In the genomic region with DNA sequence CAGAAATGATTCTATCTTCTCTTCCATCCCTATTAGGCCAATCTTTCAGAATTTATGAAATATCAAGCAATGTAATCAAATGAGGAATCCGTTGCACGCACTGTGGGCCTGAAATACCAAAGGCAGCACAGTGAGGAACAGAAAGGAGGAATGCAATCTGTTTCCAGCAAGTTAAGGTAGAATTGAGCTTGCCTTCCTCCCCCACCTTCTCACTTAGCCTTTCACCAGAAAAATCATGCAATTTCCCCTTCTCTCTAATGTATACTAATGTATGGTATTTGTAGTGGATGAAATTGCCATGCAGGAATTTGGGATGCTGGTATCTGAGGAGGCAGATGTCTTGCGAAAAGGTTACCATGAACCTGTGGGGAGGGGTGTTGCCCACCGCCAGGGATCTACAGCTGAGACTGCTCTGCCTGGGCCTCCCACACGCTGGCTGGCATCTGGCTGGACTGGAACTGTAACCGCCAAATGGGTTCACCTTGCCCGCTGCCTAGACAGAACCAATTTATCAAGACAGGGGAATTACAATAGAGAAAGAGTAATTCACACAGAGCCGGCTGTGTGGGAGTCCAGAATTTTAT, we compare ENCODE assay signal across 21 cellular contexts.
DNase-seq lines count a peak whose midpoint lies in the region; TF ChIP-seq lines count a peak whose summit lies in the region.
"Had no signal": no experiment of that assay in that cellular context is flagged by ENCODE, and none has a peak within 500 bp of the region (broad histone marks: within the 10 kb centered on the region; RNA-seq: fewer than 3 reads in every experiment).

No MANE protein-coding gene starts in this region.

- no peak overlapping the region for H3K23ac ChIP-seq in mesenchymal stem cell (ENCODE audit: low read length in 2 of 2)

- H3K79me1 ChIP-seq in mesenchymal stem cell (replicated peaks; ENCODE audit: low read length, poor library complexity, severe bottlenecking): no peaks in the 10 kb centered on the region

- H3K27me3 ChIP-seq in BLaER1 (no peaks in the 10 kb centered on the region), HL-60 (ENCODE audit: insufficient read depth, poor library complexity, severe bottlenecking) (no peaks in the 10 kb centered on the region), OCI-LY3 (ENCODE audit: low read depth, low read length) (no peaks in the 10 kb centered on the region), mesenchymal stem cell (ENCODE audit: control insufficient read depth in 1 of 2, insufficient read depth in 1 of 2, low read length in 2 of 2) (peaks cover 0 to 3% of the 10 kb centered on the region in 2 experiments)
- no peaks in the 10 kb centered on the region for H3K27me3 ChIP-seq in effector memory CD4-positive, alpha-beta T cell (replicated peaks; ENCODE audit: control insufficient read depth, insufficient read depth, low read length, poor library complexity, severe bottlenecking)
- H3K27me3 ChIP-seq: heart right ventricle, suprapubic skin, vagina had no signal

- H4K8ac ChIP-seq in mesenchymal stem cell (ENCODE audit: low read length): peak overlapping the region; percentile 83

- peak overlapping the region; percentile 86 to 99 for H2BK12ac ChIP-seq in mesenchymal stem cell (ENCODE audit: low read length in 2 of 2)

- H3K4me2 ChIP-seq in BLaER1: peak overlapping the region; percentile 29; the same call in 1 of the 2 replicates
- H3K4me2 ChIP-seq in OCI-LY3 (ENCODE audit: low read length): peak overlapping the region; percentile 61
- no peak overlapping the region for H3K4me2 ChIP-seq in mesenchymal stem cell (ENCODE audit: low read length, poor library complexity, severe bottlenecking)

- H2BK5ac ChIP-seq in mesenchymal stem cell (ENCODE audit: low read depth, low read length, poor library complexity, severe bottlenecking): no peak overlapping the region

- H3K14ac ChIP-seq in mesenchymal stem cell (ENCODE audit: low read length in 2 of 2): peak overlapping the region in 1 of 2 experiments; percentile 94

- in situ Hi-C loops in G401 (cut with HindIII; ENCODE audit: low sequenced_read_pairs): no loop called here

- H3K4me3 ChIP-seq in BLaER1: no peak overlapping the region
- H3K4me3 ChIP-seq in HL-60 (replicated peaks; ENCODE audit: insufficient read depth, low read length): no peak overlapping the region
- H3K4me3 ChIP-seq in OCI-LY3 (ENCODE audit: low read length): 0 out of 2 replicates have a peak overlapping the region, but pooled peaks have one; percentile 30
- no peak overlapping the region for H3K4me3 ChIP-seq in mesenchymal stem cell (ENCODE audit: insufficient read depth in 1 of 2, low read depth in 1 of 2, low read length in 2 of 2)
- H3K4me3 ChIP-seq in effector memory CD4-positive, alpha-beta T cell (ENCODE audit: insufficient read depth, low read depth, low read length, poor library complexity, severe bottlenecking): no peak overlapping the region
- H3K4me3 ChIP-seq: heart right ventricle, prostate gland, suprapubic skin, vagina had no signal

- TF ChIP-seq CTCF in HL-60 (IDR thresholded peaks at IDR 0.05; ENCODE audit: insufficient read depth, low read length): no peak
- TF ChIP-seq CTCF in OCI-LY3 (IDR thresholded peaks at IDR 0.05; ENCODE audit: low read depth, low read length): no peak

- no peak overlapping the region for H2BK120ac ChIP-seq in mesenchymal stem cell (ENCODE audit: low read depth, low read length)

- H2AK5ac ChIP-seq in mesenchymal stem cell (ENCODE audit: low read length, severe bottlenecking): no peak overlapping the region

- H3K4me1 ChIP-seq in BLaER1: peaks cover 67% of the 10 kb centered on the region
- H3K4me1 ChIP-seq in OCI-LY3 (ENCODE audit: low read length): peaks cover 63% of the 10 kb centered on the region
- H3K4me1 ChIP-seq in mesenchymal stem cell (ENCODE audit: control insufficient read depth, insufficient read depth, low read depth, low read length): peaks cover 7% of the 10 kb centered on the region
- no peaks in the 10 kb centered on the region for H3K4me1 ChIP-seq in effector memory CD4-positive, alpha-beta T cell (ENCODE audit: control insufficient read depth, insufficient read depth, low read length, poor library complexity, severe bottlenecking)
- H3K4me1 ChIP-seq: prostate gland had no signal

- no peaks in the 10 kb centered on the region for H4K20me1 ChIP-seq in BLaER1
- no peaks in the 10 kb centered on the region for H4K20me1 ChIP-seq in OCI-LY3 (ENCODE audit: insufficient read depth, low read length)

- 95% methylated on average over 6 of the region's 8 CpGs for WGBS in mesenchymal stem cell

- no peak overlapping the region for H3K27ac ChIP-seq in BLaER1
- H3K27ac ChIP-seq in HL-60 (replicated peaks): peak overlapping the region; percentile 64
- peak overlapping the region; percentile 60 for H3K27ac ChIP-seq in OCI-LY3 (ENCODE audit: low read length)
- no peak overlapping the region for H3K27ac ChIP-seq in mesenchymal stem cell (ENCODE audit: low read length, poor library complexity, severe bottlenecking)
- H3K27ac ChIP-seq in effector memory CD4-positive, alpha-beta T cell (ENCODE audit: insufficient read depth, low read length, poor library complexity, severe bottlenecking): no peak overlapping the region
- H3K27ac ChIP-seq: C4-2B, heart right ventricle, prostate gland, suprapubic skin, vagina had no signal

- peak overlapping the region; percentile 46 to 67 for H3K4ac ChIP-seq in mesenchymal stem cell (ENCODE audit: low read depth in 1 of 2, low read length in 2 of 2)

- peak; percentile 33 to 57 for DNase-seq in HL-60 (ENCODE audit: low read depth in 1 of 2, low spot score in 1 of 2)
- DNase-seq in mesenchymal stem cell: no peak
- DNase-seq in G401 (ENCODE audit: low spot score): no peak
- DNase-seq in mucosa of gallbladder (ENCODE audit: low spot score): no peak
- DNase-seq in effector memory CD4-positive, alpha-beta T cell: no peak
- no peak for DNase-seq in NCI-H2227 (lab: John Stamatoyannopoulos, UW; ENCODE audit: unreplicated experiment)
- DNase-seq: activated CD4-positive, alpha-beta T cell treated with anti-CD3 and anti-CD28 coated beads, Interleukin-2, amount 50 U/mL, for 1 hour; activated naive CD8-positive, alpha-beta T cell treated with anti-CD3 and anti-CD28 coated beads, Interleukin-2, amount 10 ng/mL, durations not matched to agents 7 days and 5 days; foreskin fibroblast; heart right ventricle; NCI-H1092 treated with DMSO at 0.1 percent for 48 hours; NCI-H2107; NCI-H510A; SHP77; T-cell had no signal

- H2BK15ac ChIP-seq in mesenchymal stem cell (ENCODE audit: low read depth, poor library complexity, severe bottlenecking): no peak overlapping the region

- no peak overlapping the region for H2AFZ ChIP-seq in OCI-LY3 (ENCODE audit: low read depth, low read length)
- no peak overlapping the region for H2AFZ ChIP-seq in mesenchymal stem cell (ENCODE audit: low read depth, low read length)

- H3K36me3 ChIP-seq in BLaER1: no peaks in the 10 kb centered on the region
- H3K36me3 ChIP-seq in OCI-LY3 (replicated peaks; ENCODE audit: low read depth, low read length): peaks cover 3% of the 10 kb centered on the region
- no peaks in the 10 kb centered on the region for H3K36me3 ChIP-seq in mesenchymal stem cell (ENCODE audit: control insufficient read depth in 1 of 2, insufficient read depth in 2 of 2, low read depth in 1 of 2, low read length in 2 of 2)
- H3K36me3 ChIP-seq in effector memory CD4-positive, alpha-beta T cell (ENCODE audit: control insufficient read depth, insufficient read depth, low read length): no peaks in the 10 kb centered on the region
- H3K36me3 ChIP-seq: heart right ventricle, prostate gland, suprapubic skin, vagina had no signal

- H3K9ac ChIP-seq in BLaER1 (no peak overlapping the region), OCI-LY3 (ENCODE audit: low read length) (peak overlapping the region; percentile 20; the same call in 1 of the 2 replicates), mesenchymal stem cell (ENCODE audit: low read length) (no peak overlapping the region)

- H4K91ac ChIP-seq in mesenchymal stem cell (ENCODE audit: low read length): peak overlapping the region; percentile 76

- peak overlapping the region; percentile 69 to 81 for H3K18ac ChIP-seq in mesenchymal stem cell (ENCODE audit: low read depth in 1 of 2, low read length in 2 of 2)

- H3K79me2 ChIP-seq in OCI-LY3 (ENCODE audit: low read length): no peaks in the 10 kb centered on the region

- H3K9me3 ChIP-seq in BLaER1 (peaks cover 20% of the 10 kb centered on the region), OCI-LY3 (ENCODE audit: insufficient read depth, low read length) (no peaks in the 10 kb centered on the region), mesenchymal stem cell (ENCODE audit: control insufficient read depth, low read length) (peaks cover 5% of the 10 kb centered on the region)
- H3K9me3 ChIP-seq in effector memory CD4-positive, alpha-beta T cell (ENCODE audit: control insufficient read depth, low read length): no peaks in the 10 kb centered on the region
- H3K9me3 ChIP-seq: heart right ventricle, prostate gland, suprapubic skin, vagina had no signal

Comparison
In these comparisons a context has a peak if more than half of its experiments do, and no peak if none do; other contexts are left out.
1. H3K27ac ChIP-seq: peak in HL-60 (single experiment) and OCI-LY3 (single experiment); none in BLaER1 (single experiment), mesenchymal stem cell (single experiment) and effector memory CD4-positive, alpha-beta T cell (single experiment).
2. DNase-seq: peak in HL-60 (2 of 2); none in mesenchymal stem cell (single experiment), G401 (single experiment), mucosa of gallbladder (single experiment), effector memory CD4-positive, alpha-beta T cell (0 of 3) and NCI-H2227 (single experiment).